9 cellular contexts compared by ENCODE assay signal in the genomic region with DNA sequence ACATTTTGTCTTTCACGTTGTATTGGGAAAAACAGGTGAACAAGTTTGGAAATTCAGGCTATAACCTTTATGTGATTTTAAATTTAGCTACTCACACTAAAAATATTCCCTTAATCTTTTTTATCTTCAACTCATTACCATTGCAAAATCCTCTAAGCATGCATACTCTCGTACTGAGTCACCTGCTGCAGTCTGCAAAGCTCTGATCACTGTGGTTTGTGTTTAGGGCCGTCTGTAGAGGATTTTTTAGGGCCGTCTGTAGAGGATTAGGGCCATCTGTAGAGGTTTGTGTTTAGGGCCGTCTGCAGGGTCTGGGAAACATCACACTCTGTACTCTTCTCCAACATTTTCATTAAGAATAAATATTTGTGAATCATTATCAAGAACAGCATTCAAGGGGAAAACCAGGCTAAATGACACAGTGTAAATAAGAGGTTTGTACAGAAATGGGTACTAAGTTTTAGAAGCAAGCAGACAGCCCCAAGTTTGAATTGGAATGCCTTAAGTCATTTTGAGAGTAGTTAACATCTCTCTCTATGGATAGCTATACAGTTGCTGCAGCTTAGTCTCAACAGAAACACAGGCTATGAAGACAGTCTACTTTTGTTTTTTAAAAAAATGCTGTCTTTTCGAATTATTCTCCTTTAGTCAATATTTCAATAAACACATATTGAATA.
A peak's percentile ranks its signal among the peaks of the same experiment; 100 is the strongest.
DNase-seq lines count a peak whose midpoint lies in the region; ATAC-seq and TF ChIP-seq lines count a peak whose summit lies in the region.
"Had no signal": no experiment of that assay in that cellular context is flagged by ENCODE, and none has a peak within 500 bp of the region (broad histone marks: within the 10 kb centered on the region; RNA-seq: fewer than 3 reads in every experiment).

No MANE protein-coding gene starts in this region.

- H3K36me3 ChIP-seq in rectal smooth muscle tissue (ENCODE audit: control insufficient read depth, insufficient read depth, low read length) = no peaks in the 10 kb centered on the region

- H3K4me3 ChIP-seq in choroid plexus epithelial cell (ENCODE audit: low read depth, low read length) = no peak overlapping the region
- H3K4me3 ChIP-seq in rectal smooth muscle tissue (ENCODE audit: low read length) = no peak overlapping the region

- peak overlapping the region; percentile 20 for H3K27ac ChIP-seq in rectal smooth muscle tissue (ENCODE audit: low read depth, low read length)

- H3K9me3 Mint-ChIP-seq in activated naive CD8-positive, alpha-beta T cell treated with anti-CD3 and anti-CD28 coated beads, Interleukin-2, amount 50 U/mL, for 24 hours = no peaks in the 10 kb centered on the region

- TF ChIP-seq CTCF in choroid plexus epithelial cell (conservative IDR thresholded peaks at IDR 0.05; ENCODE audit: low read depth, low read length) = no peak

- peaks cover 2% of the 10 kb centered on the region for H3K27me3 Mint-ChIP-seq in activated naive CD8-positive, alpha-beta T cell treated with anti-CD3 and anti-CD28 coated beads, Interleukin-2, amount 50 U/mL, for 24 hours

- H3K4me1 Mint-ChIP-seq in activated naive CD8-positive, alpha-beta T cell treated with anti-CD3 and anti-CD28 coated beads, Interleukin-2, amount 50 U/mL, for 24 hours = no peaks in the 10 kb centered on the region

- H3K9ac ChIP-seq in rectal smooth muscle tissue (ENCODE audit: low read length) = no peak overlapping the region

- no peak overlapping the region for H3K4me3 Mint-ChIP-seq in activated naive CD8-positive, alpha-beta T cell treated with anti-CD3 and anti-CD28 coated beads, Interleukin-2, amount 50 U/mL, for 24 hours

- H3K36me3 Mint-ChIP-seq in activated naive CD8-positive, alpha-beta T cell treated with anti-CD3 and anti-CD28 coated beads, Interleukin-2, amount 50 U/mL, for 24 hours (ENCODE audit: low read depth) = no peaks in the 10 kb centered on the region

- peak; percentile 52 for DNase-seq in HPDE6-E6E7 (ENCODE audit: extremely low spot score)
- DNase-seq in choroid plexus epithelial cell (ENCODE audit: low read depth) = peak; percentile 97
- DNase-seq in NCI-H1436 (lab: John Stamatoyannopoulos, UW) = no peak
- DNase-seq in activated naive CD8-positive, alpha-beta T cell treated with anti-CD3 and anti-CD28 coated beads, Interleukin-2, amount 50 U/mL, for 24 hours = no peak
- DNase-seq in activated CD4-positive, CD25-positive, alpha-beta regulatory T cell treated with anti-CD3 and anti-CD28 coated beads, Interleukin-2, amount 50 U/mL, for 72 hours = no peak
- no peak for DNase-seq in NCI-H526 treated with DMSO at 0.1 percent for 48 hours (lab: John Stamatoyannopoulos, UW)
- DNase-seq: activated CD4-positive, alpha-beta T cell treated with anti-CD3 and anti-CD28 coated beads for 4 hours had no signal

- H3K4me1 ChIP-seq in rectal smooth muscle tissue (ENCODE audit: control insufficient read depth, insufficient read depth, low read length) = peaks cover 10% of the 10 kb centered on the region

- H3K27ac Mint-ChIP-seq in activated naive CD8-positive, alpha-beta T cell treated with anti-CD3 and anti-CD28 coated beads, Interleukin-2, amount 50 U/mL, for 24 hours = no peak overlapping the region

- H3K27me3 ChIP-seq in rectal smooth muscle tissue (ENCODE audit: control insufficient read depth, insufficient read depth, low read length) = no peaks in the 10 kb centered on the region

- ATAC-seq in GM19043 (IDR thresholded peaks at IDR 0.05; ENCODE audit: low read depth, unreplicated experiment) = peak; percentile 63
- ATAC-seq in activated naive CD8-positive, alpha-beta T cell treated with anti-CD3 and anti-CD28 coated beads, Interleukin-2, amount 50 U/mL, for 24 hours = no peak

Comparison
In these comparisons a context has a peak if more than half of its experiments do, and no peak if none do; other contexts are left out.
1. DNase-seq: peak in HPDE6-E6E7 (single experiment) and choroid plexus epithelial cell (single experiment); none in NCI-H1436 (single experiment), activated naive CD8-positive, alpha-beta T cell treated with anti-CD3 and anti-CD28 coated beads, Interleukin-2, amount 50 U/mL, for 24 hours (single experiment), activated CD4-positive, CD25-positive, alpha-beta regulatory T cell treated with anti-CD3 and anti-CD28 coated beads, Interleukin-2, amount 50 U/mL, for 72 hours (single experiment) and NCI-H526 treated with DMSO at 0.1 percent for 48 hours (single experiment).